Comparison of ENCODE assay signal across 19 cellular contexts in the genomic region with DNA sequence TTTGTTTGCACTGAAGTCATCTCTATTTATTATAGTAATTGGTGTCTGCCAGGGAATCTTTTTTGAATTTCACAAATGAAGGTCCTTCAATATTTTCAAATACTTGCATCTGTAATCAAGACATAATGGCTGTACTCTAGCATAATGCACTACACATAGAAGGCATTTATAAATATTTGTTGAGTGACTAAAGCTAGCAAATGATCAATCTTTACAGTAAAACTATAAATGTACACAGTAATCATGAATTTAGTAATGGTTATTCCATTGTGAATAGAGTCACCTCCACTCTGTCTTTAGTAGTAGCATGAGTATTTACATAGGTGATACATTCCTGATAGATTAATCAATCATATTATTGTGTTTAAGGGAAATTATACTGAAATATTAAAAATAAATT.
DNase-seq lines count a peak whose midpoint lies in the region; ATAC-seq, FAIRE-seq and TF ChIP-seq lines count a peak whose summit lies in the region.
"Had no signal": no experiment of that assay in that cellular context is flagged by ENCODE, and none has a peak within 500 bp of the region (broad histone marks: within the 10 kb centered on the region; RNA-seq: fewer than 3 reads in every experiment).

No MANE protein-coding gene starts in this region.

- H2AFZ ChIP-seq in PC-3 (ENCODE audit: low read length): no peak overlapping the region

- no peak overlapping the region for H3K27ac ChIP-seq in PC-3 (ENCODE audit: low read length)
- H3K27ac ChIP-seq: BLaER1, C4-2B had no signal

- TF ChIP-seq CTCF in D721Med (IDR thresholded peaks at IDR 0.05; ENCODE audit: insufficient read depth, missing control alignments) (no peak), PC-3 (conservative IDR thresholded peaks at IDR 0.05; ENCODE audit: low read depth, low read length) (no peak)

- no peak overlapping the region for H3K9ac ChIP-seq in PC-3 (ENCODE audit: low read length)
- H3K9ac ChIP-seq: BLaER1 had no signal

- H3K4me2 ChIP-seq in PC-3 (ENCODE audit: low read length): no peak overlapping the region
- H3K4me2 ChIP-seq: BLaER1 had no signal

- H3F3A ChIP-seq in PC-3 (ENCODE audit: low read length, unreplicated experiment): no peaks in the 10 kb centered on the region

- no TSS peak for BruUV-seq in PC-3 (replicated peaks; lab: Mats Ljungman, UMichigan)

- ATAC-seq in PC-3 (peak; percentile 92), Right ventricle myocardium superior (ENCODE audit: poor library complexity) (no peak)
- ATAC-seq: CD8-positive, alpha-beta T cell had no signal

- POLR2A ChIA-PET in PC-3 (lab: Charles Lee; ENCODE audit: unreplicated experiment): no interaction called here

- CTCF ChIA-PET in PC-3 (lab: Charles Lee): no interaction called here

- H3K9me3 ChIP-seq in PC-3 (ENCODE audit: low read length): no peaks in the 10 kb centered on the region
- H3K9me3 ChIP-seq: BE2C, BLaER1, Caco-2 had no signal

- H3K4me3 ChIP-seq in PC-3 (ENCODE audit: low read length): no peak overlapping the region
- H3K4me3 ChIP-seq: BLaER1 had no signal

- no peaks in the 10 kb centered on the region for H3K79me2 ChIP-seq in PC-3 (ENCODE audit: low read length)

- intact Hi-C loops in PC-3 (cut with micrococcal nuclease) (loop anchor here (10.0 kb wide), 1 partner anchor 189 kb away; no protein-coding TSS in a partner anchor), Right ventricle myocardium superior (cut with DNase I) (no loop called here)

- no peaks in the 10 kb centered on the region for H3K27me3 ChIP-seq in PC-3 (ENCODE audit: low read length)
- H3K27me3 ChIP-seq: BE2C, BLaER1 had no signal

- DNase-seq in D721Med (ENCODE audit: insufficient read length, low spot score) (no peak), NCI-H460 (ENCODE audit: extremely low read depth, low read depth) (peak; percentile 5), PC-3 (peak; percentile 65), C1 segment of cervical spinal cord (lab: John Stamatoyannopoulos, UW) (no peak), Right ventricle myocardium superior (no peak), cerebellum (ENCODE audit: low spot score) (no peak)
- DNase-seq: 8988T; ACHN; BE2C; Caco-2; Calu3; CD4-positive, alpha-beta T cell; CD8-positive, alpha-beta T cell; DMS79 treated with DMSO at 0.1 percent for 48 hours; GF-D8 had no signal

- H3K4me1 ChIP-seq in PC-3 (ENCODE audit: insufficient read depth, low read length): no peaks in the 10 kb centered on the region
- H3K4me1 ChIP-seq: BE2C, BLaER1, Caco-2 had no signal

- no peaks in the 10 kb centered on the region for H3K36me3 ChIP-seq in PC-3 (ENCODE audit: low read depth, low read length)
- H3K36me3 ChIP-seq: BE2C, BLaER1 had no signal

- H3K9me2 ChIP-seq in PC-3 (replicated peaks; ENCODE audit: low read length): no peaks in the 10 kb centered on the region

- peak; percentile 86 for FAIRE-seq in D721Med (lab: Jason Lieb, UNC)
- FAIRE-seq: GM12891, GM19239 had no signal

- H4K20me1 ChIP-seq in PC-3 (ENCODE audit: low read length): no peaks in the 10 kb centered on the region
- H4K20me1 ChIP-seq: BLaER1 had no signal

Comparison
In these comparisons a context has a peak if more than half of its experiments do, and no peak if none do; other contexts are left out.
1. DNase-seq: peak in NCI-H460 (single experiment) and PC-3 (single experiment); none in D721Med (single experiment), C1 segment of cervical spinal cord (0 of 14), Right ventricle myocardium superior (single experiment) and cerebellum (single experiment).